Comparison of ENCODE assay signal across 24 cellular contexts in the genomic region with DNA sequence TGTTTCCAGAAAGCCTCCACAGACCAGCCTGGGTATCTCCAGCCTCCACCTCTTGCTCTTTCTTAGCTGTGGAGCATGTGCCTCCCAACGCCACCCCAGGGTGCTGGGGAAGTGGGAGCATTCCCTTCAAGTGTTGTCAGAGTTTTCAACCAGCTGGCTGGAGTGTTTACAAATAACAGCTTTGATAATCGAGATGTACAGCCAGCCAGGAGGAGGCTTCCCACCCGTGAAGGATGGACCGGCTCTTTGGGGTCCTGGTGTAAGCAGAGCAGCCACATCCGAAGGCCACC. TPM values are rescaled to one million over a fixed set of nuclear protein-coding genes. Genes with fewer than 3 reads are reported as not detected.
"Had no signal": no experiment of that assay in that cellular context is flagged by ENCODE, and none has a peak within 500 bp of the region (broad histone marks: within the 10 kb centered on the region; RNA-seq: fewer than 3 reads in every experiment).

No MANE protein-coding gene starts in this region.

- FAIRE-seq: endometrium, kidney had no signal

- H3K4me3 ChIP-seq: gastroesophageal sphincter, stomach, tibial artery had no signal

- ATAC-seq: activated CD8-positive, alpha-beta memory T cell treated with anti-CD3 and anti-CD28 coated beads, Interleukin-2, amount 10 ng/mL, durations not matched to agents 7 days and 5 days; activated CD8-positive, alpha-beta T cell treated with anti-CD3 and anti-CD28 coated beads, Interleukin-2, amount 10 ng/mL, durations not matched to agents 7 days and 5 days; activated naive CD8-positive, alpha-beta T cell treated with anti-CD3 and anti-CD28 coated beads, Interleukin-2, amount 50 U/mL, for 24 hours; gastroesophageal sphincter; left colon; right cardiac atrium had no signal

- DNase-seq: activated CD4-positive, alpha-beta T cell treated with anti-CD3 and anti-CD28 coated beads for 1 hour; activated CD8-positive, alpha-beta memory T cell treated with anti-CD3 and anti-CD28 coated beads, Interleukin-2, amount 10 ng/mL, durations not matched to agents 7 days and 5 days; activated CD8-positive, alpha-beta T cell treated with anti-CD3 and anti-CD28 coated beads, Interleukin-2, amount 10 ng/mL, durations not matched to agents 7 days and 5 days; activated naive CD8-positive, alpha-beta T cell treated with anti-CD3 and anti-CD28 coated beads, Interleukin-2, amount 50 U/mL, for 24 hours; activated T-cell treated with anti-CD3 and anti-CD28 coated beads, Interleukin-2, amount 50 U/mL, for 48 hours; amygdala; central memory CD4-positive, alpha-beta T cell; effector CD4-positive, alpha-beta T cell; hippocampal formation; kidney; left colon; posterior cingulate gyrus; right cardiac atrium; stimulated activated CD4-positive, alpha-beta T cell treated with anti-CD3 and anti-CD28 coated beads, Interleukin-15, amount 100 ng/mL, for 24 hours; stimulated activated CD4-positive, alpha-beta T cell treated with anti-CD3 and anti-CD28 coated beads, Interleukin-2, amount 100 ng/mL, for 24 hours; stimulated activated naive B cell treated with anti-CD40 and anti-IgM and Interleukin-4, amounts not matched to agents 10 μg/mL and 1 μg/mL and 100 μg/mL, for 72 hours; stomach; T1000; tibial artery had no signal

RNA-seq across cellular contexts. Expression of a gene that starts 44.3 kb away (rescaled TPM):
- polyA plus RNA-seq: fibroblast of lung, liver, mammary epithelial cell had no signal
